Comparison of ENCODE assay signal across 21 cellular contexts in the genomic region with DNA sequence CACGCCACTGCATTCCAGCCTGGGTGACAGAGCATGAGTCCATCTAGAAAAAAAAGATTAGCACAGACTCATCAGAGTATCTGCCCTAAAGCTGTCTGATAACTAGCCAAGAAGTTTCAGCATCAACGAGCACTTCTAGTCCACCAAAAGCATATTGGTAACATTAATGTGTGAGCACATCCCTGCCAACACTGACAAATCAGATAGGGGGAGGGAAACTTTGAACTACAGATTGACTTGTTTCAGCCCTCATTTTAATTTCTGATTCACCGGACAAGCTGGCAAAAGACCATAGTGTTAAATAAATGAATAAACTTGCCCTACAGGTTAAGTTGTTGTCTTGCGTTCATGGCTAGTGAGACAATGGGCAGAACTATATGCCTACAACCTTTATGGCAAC. TPM values are rescaled to one million over a fixed set of nuclear protein-coding genes. Genes with fewer than 3 reads are reported as not detected.
DNase-seq lines count a peak whose midpoint lies in the region; ATAC-seq, FAIRE-seq and TF ChIP-seq lines count a peak whose summit lies in the region.
"Had no signal": no experiment of that assay in that cellular context is flagged by ENCODE, and none has a peak within 500 bp of the region (broad histone marks: within the 10 kb centered on the region; RNA-seq: fewer than 3 reads in every experiment).

No MANE protein-coding gene starts in this region.

- H4K20me1 ChIP-seq in HepG2 (ENCODE audit: insufficient read depth, low read length) (no peaks in the 10 kb centered on the region), astrocyte (ENCODE audit: insufficient read depth, low read length) (no peaks in the 10 kb centered on the region)

- peaks cover 2% of the 10 kb centered on the region for H3K36me3 Mint-ChIP-seq in astrocyte (ENCODE audit: low read depth, unreplicated experiment)
- no peaks in the 10 kb centered on the region for H3K36me3 Mint-ChIP-seq in CD4-positive, alpha-beta memory T cell
- H3K36me3 Mint-ChIP-seq in activated naive CD4-positive, alpha-beta T cell treated with anti-CD3 and anti-CD28 coated beads, Interleukin-2, amount 50 U/mL, for 72 hours: peaks cover 0 to 5% of the 10 kb centered on the region in 2 donors

- in situ Hi-C loops in HepG2 (cut with HindIII; ENCODE audit: extremely low pct_ligation_motif_present, low pct_unique_long_range_greater_than_20kb): no loop called here

- DNase-seq in HepG2 (ENCODE audit: low spot score): no peak
- DNase-seq in right lobe of liver: no peak
- DNase-seq in astrocyte (ENCODE audit: low read depth): peak; percentile 23
- peak; percentile 37 for DNase-seq in fibroblast of the aortic adventitia (ENCODE audit: low read depth)
- DNase-seq in COLO668 (lab: John Stamatoyannopoulos, UW; ENCODE audit: unreplicated experiment): no peak
- no peak for DNase-seq in CD4-positive, alpha-beta memory T cell
- no peak for DNase-seq in activated naive CD4-positive, alpha-beta T cell treated with anti-CD3 and anti-CD28 coated beads, Interleukin-2, amount 50 U/mL, for 72 hours (ENCODE audit: low spot score in 2 of 2)
- DNase-seq in kidney: no peak
- DNase-seq: 8988T; activated CD4-positive, alpha-beta T cell treated with anti-CD3 and anti-CD28 coated beads, Interleukin-2, amount 50 U/mL, for 4 hours; activated naive CD4-positive, alpha-beta T cell treated with anti-CD3 and anti-CD28 coated beads for 36 hours; C1 segment of cervical spinal cord; DMS153; heart right ventricle; NCI-H1930; nephron progenitor cell; SHP77 treated with DMSO at 0.1 percent for 48 hours; T-helper 1 cell; WERI-Rb-1 had no signal

- H3K9ac ChIP-seq in HepG2 (ENCODE audit: insufficient read depth, low read depth, low read length) (no peak overlapping the region), astrocyte (ENCODE audit: low read length) (no peak overlapping the region), kidney (ENCODE audit: low read length in 2 of 2) (no peak overlapping the region)

- TF ChIP-seq RAD21 in HepG2 (CRISPR knock-in tag; IDR thresholded peaks at IDR 0.05): no peak

- 75% methylated on average over 4 of the region's 4 CpGs for WGBS in HepG2 (ENCODE audit: low lambda C conversion rate)
- 86% methylated on average over 3 of the region's 4 CpGs for whole genome bisulfite sequencing in right lobe of liver (ENCODE audit: insufficient coverage, low coverage, low lambda C conversion rate, missing lambda C conversion rate)

- TF ChIP-seq POLR2A in HepG2 (IDR thresholded peaks at IDR 0.05; ENCODE audit: insufficient read depth in 1 of 2, low read depth in 2 of 2, low read length in 2 of 2) (no peak), right lobe of liver (IDR thresholded peaks at IDR 0.05) (no peak)

- CTCF ChIA-PET in HepG2 (lab: Yijun Ruan, JAX; ENCODE audit: low intra/inter-chr PET ratio, low total read pairs): no interaction called here
- CTCF ChIA-PET in CD4-positive, alpha-beta memory T cell (lab: Charles Lee; ENCODE audit: partially characterized antibody): interaction anchor here (1.6 to 1.7 kb wide), 2 partner anchors 10 to 15 kb away, joined by 4 to 6 read pairs; no protein-coding TSS in a partner anchor

- TF ChIP-seq CTCF in HepG2 (CRISPR knock-in tag; IDR thresholded peaks at IDR 0.05) (no peak), right lobe of liver (IDR thresholded peaks at IDR 0.05) (no peak), astrocyte (IDR thresholded peaks at IDR 0.05; ENCODE audit: insufficient read depth, low read depth, low read length) (no peak), fibroblast of the aortic adventitia (IDR thresholded peaks at IDR 0.05; ENCODE audit: insufficient read depth, low read length) (no peak), kidney (IDR thresholded peaks at IDR 0.05; ENCODE audit: borderline replicate concordance, extremely low read depth, insufficient read depth) (no peak)

- H3K9me3 ChIP-seq in HepG2 (ENCODE audit: low read length) (no peaks in the 10 kb centered on the region), right lobe of liver (no peaks in the 10 kb centered on the region), astrocyte (ENCODE audit: insufficient read depth, low read depth, low read length) (no peaks in the 10 kb centered on the region), kidney (ENCODE audit: control insufficient read depth in 1 of 2, low read length in 2 of 2) (no peaks in the 10 kb centered on the region)
- H3K9me3 ChIP-seq in CD4-positive, alpha-beta memory T cell (ENCODE audit: control insufficient read depth in 1 of 2, low read length in 2 of 2): no peaks in the 10 kb centered on the region
- H3K9me3 ChIP-seq: heart right ventricle had no signal

- H3K27ac Mint-ChIP-seq in astrocyte (ENCODE audit: unreplicated experiment): no peak overlapping the region
- H3K27ac Mint-ChIP-seq in CD4-positive, alpha-beta memory T cell: no peak overlapping the region
- no peak overlapping the region for H3K27ac Mint-ChIP-seq in activated naive CD4-positive, alpha-beta T cell treated with anti-CD3 and anti-CD28 coated beads, Interleukin-2, amount 50 U/mL, for 72 hours
- H3K27ac Mint-ChIP-seq: nephron progenitor cell had no signal

- H3K4me2 ChIP-seq in HepG2 (ENCODE audit: low read depth, low read length) (peak overlapping the region; percentile 84), astrocyte (ENCODE audit: low read length) (no peak overlapping the region)

- TF ChIP-seq EP300 in HepG2 (IDR thresholded peaks at IDR 0.05; ENCODE audit: low read depth in 2 of 2, low read length in 2 of 2): no peak
- TF ChIP-seq EP300 in HepG2 (CRISPR knock-in tag; IDR thresholded peaks at IDR 0.05; ENCODE audit: borderline replicate concordance): no peak

- peak overlapping the region in 1 of 3 experiments; percentile 51; a peak in 3 of 6 replicates for H3K4me3 ChIP-seq in HepG2 (replicated peaks in 1 of 3; ENCODE audit: insufficient read depth in 1 of 3, low read depth in 2 of 3, low read length in 3 of 3)
- H3K4me3 ChIP-seq in right lobe of liver: no peak overlapping the region
- no peak overlapping the region for H3K4me3 ChIP-seq in astrocyte (ENCODE audit: insufficient read depth, low read depth, low read length)
- no peak overlapping the region for H3K4me3 ChIP-seq in fibroblast of the aortic adventitia (ENCODE audit: low read depth, low read length)
- H3K4me3 ChIP-seq in CD4-positive, alpha-beta memory T cell (ENCODE audit: low read length in 2 of 2): no peak overlapping the region
- no peak overlapping the region for H3K4me3 ChIP-seq in kidney (ENCODE audit: low read length in 2 of 2)
- H3K4me3 ChIP-seq: coronary artery, heart right ventricle had no signal

- H3K79me2 ChIP-seq in HepG2 (ENCODE audit: insufficient read depth, low read length) (no peaks in the 10 kb centered on the region), astrocyte (ENCODE audit: insufficient read depth, low read length) (no peaks in the 10 kb centered on the region)

- H2AFZ ChIP-seq in HepG2 (ENCODE audit: low read length) (no peak overlapping the region), astrocyte (ENCODE audit: low read depth, low read length) (no peak overlapping the region)

- peaks cover 7% of the 10 kb centered on the region for H3K4me1 Mint-ChIP-seq in astrocyte (ENCODE audit: low read depth, unreplicated experiment)
- no peaks in the 10 kb centered on the region for H3K4me1 Mint-ChIP-seq in CD4-positive, alpha-beta memory T cell

- H3K27me3 ChIP-seq in HepG2 (ENCODE audit: control insufficient read depth in 1 of 2, insufficient read depth in 2 of 2, low read length in 2 of 2) (no peaks in the 10 kb centered on the region; a peak in 1 of 5 replicates), right lobe of liver (no peaks in the 10 kb centered on the region), astrocyte (ENCODE audit: insufficient read depth, low read length) (no peaks in the 10 kb centered on the region)
- no peaks in the 10 kb centered on the region for H3K27me3 ChIP-seq in CD4-positive, alpha-beta memory T cell (ENCODE audit: insufficient read depth, low read length)
- H3K27me3 ChIP-seq: heart right ventricle had no signal

- H3K27me3 Mint-ChIP-seq in astrocyte (ENCODE audit: low read depth, unreplicated experiment): no peaks in the 10 kb centered on the region
- H3K27me3 Mint-ChIP-seq in CD4-positive, alpha-beta memory T cell: no peaks in the 10 kb centered on the region

- no peak overlapping the region for H3K4me3 Mint-ChIP-seq in astrocyte (ENCODE audit: unreplicated experiment)
- H3K4me3 Mint-ChIP-seq in CD4-positive, alpha-beta memory T cell: no peak overlapping the region
- H3K4me3 Mint-ChIP-seq: activated naive CD4-positive, alpha-beta T cell treated with anti-CD3 and anti-CD28 coated beads for 36 hours; nephron progenitor cell had no signal

- intact Hi-C loops in HepG2 (cut with micrococcal nuclease; ENCODE audit: unreplicated experiment): loop anchor here (2.0 kb wide), 1 partner anchor 29 kb away; no protein-coding TSS in a partner anchor
- intact Hi-C loops in right lobe of liver (cut with DNase I): no loop called here
- intact Hi-C loops in CD4-positive, alpha-beta memory T cell (cut with micrococcal nuclease): no loop called here
- intact Hi-C loops in kidney (cut with DNase I): no loop called here

- BruUV-seq in HepG2 (replicated peaks; lab: Mats Ljungman, UMichigan): no TSS peak

- no peak overlapping the region for H3K27ac ChIP-seq in HepG2 (ENCODE audit: extremely low read length, insufficient read depth, low read length)
- no peak overlapping the region for H3K27ac ChIP-seq in right lobe of liver
- no peak overlapping the region for H3K27ac ChIP-seq in astrocyte (ENCODE audit: low read depth, low read length)
- no peak overlapping the region for H3K27ac ChIP-seq in CD4-positive, alpha-beta memory T cell (ENCODE audit: low read depth, low read length)
- no peak overlapping the region for H3K27ac ChIP-seq in kidney (ENCODE audit: low read depth in 2 of 2, low read length in 2 of 2)
- H3K27ac ChIP-seq: coronary artery, heart right ventricle, WERI-Rb-1 had no signal

- POLR2A ChIA-PET in HepG2 (lab: Yijun Ruan, JAX): interaction anchor here (1.0 to 1.4 kb wide), 4 partner anchors 11 to 71 kb away, joined by 3 to 6 read pairs (median 3); no protein-coding TSS in a partner anchor
- POLR2A ChIA-PET in CD4-positive, alpha-beta memory T cell (lab: Charles Lee; ENCODE audit: partially characterized antibody): no interaction called here

- FAIRE-seq in HepG2 (lab: Jason Lieb, UNC) (no peak), astrocyte (lab: Jason Lieb, UNC) (no peak), kidney (lab: Jason Lieb, UNC) (no peak)
- FAIRE-seq: endothelial cell of umbilical vein had no signal

- ATAC-seq in HepG2 (no peak), right lobe of liver (no peak)
- no peak for ATAC-seq in activated naive CD4-positive, alpha-beta T cell treated with anti-CD3 and anti-CD28 coated beads, Interleukin-2, amount 50 U/mL, for 72 hours
- ATAC-seq: heart right ventricle had no signal

- H3K4me1 ChIP-seq in HepG2 (ENCODE audit: insufficient read depth, low read length): peaks cover 42% of the 10 kb centered on the region
- H3K4me1 ChIP-seq in right lobe of liver: peaks cover 0 to 5% (median 0%) of the 10 kb centered on the region in 4 donors
- no peaks in the 10 kb centered on the region for H3K4me1 ChIP-seq in astrocyte (ENCODE audit: insufficient read depth, low read length)
- H3K4me1 ChIP-seq in CD4-positive, alpha-beta memory T cell (ENCODE audit: insufficient read depth, low read length): no peaks in the 10 kb centered on the region
- H3K4me1 ChIP-seq in kidney (ENCODE audit: control insufficient read depth in 1 of 2, insufficient read depth in 1 of 2, low read depth in 1 of 2, low read length in 2 of 2): no peaks in the 10 kb centered on the region
- H3K4me1 ChIP-seq: heart right ventricle had no signal

- peaks cover 4% of the 10 kb centered on the region for H3K9me3 Mint-ChIP-seq in astrocyte (ENCODE audit: unreplicated experiment)
- H3K9me3 Mint-ChIP-seq in CD4-positive, alpha-beta memory T cell: no peaks in the 10 kb centered on the region
- H3K9me3 Mint-ChIP-seq in activated naive CD4-positive, alpha-beta T cell treated with anti-CD3 and anti-CD28 coated beads, Interleukin-2, amount 50 U/mL, for 72 hours: peaks cover 0 to 4% of the 10 kb centered on the region in 2 donors
- H3K9me3 Mint-ChIP-seq: activated naive CD4-positive, alpha-beta T cell treated with anti-CD3 and anti-CD28 coated beads for 36 hours had no signal

- H3K36me3 ChIP-seq in HepG2 (replicated peaks in 1 of 2; ENCODE audit: control insufficient read depth in 1 of 2, insufficient read depth in 2 of 2, low read length in 2 of 2): no peaks in the 10 kb centered on the region
- H3K36me3 ChIP-seq in right lobe of liver: no peaks in the 10 kb centered on the region
- H3K36me3 ChIP-seq in astrocyte (ENCODE audit: insufficient read depth, low read length): no peaks in the 10 kb centered on the region
- H3K36me3 ChIP-seq in CD4-positive, alpha-beta memory T cell (ENCODE audit: insufficient read depth, low read length): no peaks in the 10 kb centered on the region
- H3K36me3 ChIP-seq in kidney (ENCODE audit: control insufficient read depth in 1 of 2, insufficient read depth in 2 of 2, low read length in 2 of 2): no peaks in the 10 kb centered on the region
- H3K36me3 ChIP-seq: heart right ventricle, WERI-Rb-1 had no signal

RNA-seq across cellular contexts. Expression of a gene that starts 7.7 kb away (rescaled TPM):
- total RNA-seq in HepG2 (2016; rRNA removed; fragmentation: Illumina TruSeq; extraction: Trizol): 17.5 and 20.2 TPM in 2 replicates
- total RNA-seq in HepG2 (2016; cell fraction: cytosol; rRNA removed; fragmentation: Illumina TruSeq; extraction: Trizol; ENCODE audit: low read depth): 21.6 and 28.5 TPM in 2 replicates
- 15.0 and 16.4 TPM in 2 replicates for total RNA-seq in HepG2 (2016; cell fraction: insoluble cytoplasmic fraction; rRNA removed; fragmentation: Illumina TruSeq; extraction: Trizol)
- total RNA-seq in HepG2 (2016; cell fraction: membrane; rRNA removed; fragmentation: Illumina TruSeq; extraction: Trizol): 14.9 and 15.0 TPM in 2 replicates
- 66.1 and 77.7 TPM in 2 replicates for total RNA-seq in HepG2 (2016; cell fraction: nucleus; rRNA removed; fragmentation: Illumina TruSeq; extraction: Trizol)
- polyA plus RNA-seq in HepG2 (2011; rRNA removed): 29.6 and 45.9 TPM in 2 replicates
- polyA plus RNA-seq in HepG2 (2011; cell fraction: cytosol; rRNA removed): 8.5 and 13.3 TPM in 2 replicates
- 15.1 and 18.7 TPM in 2 replicates for polyA plus RNA-seq in HepG2 (2011; cell fraction: nucleus; rRNA removed)
- polyA plus RNA-seq in HepG2 (2012): 54.3 and 117 TPM in 2 replicates
- polyA plus RNA-seq in HepG2 (2016; cell fraction: cytosol; fragmentation: Illumina TruSeq; extraction: Trizol; ENCODE audit: low read depth): 11.1 and 13.0 TPM in 2 replicates
- polyA plus RNA-seq in HepG2 (2016; cell fraction: insoluble cytoplasmic fraction; fragmentation: Illumina TruSeq; extraction: Trizol; ENCODE audit: low read depth): 56.3 and 56.5 TPM in 2 replicates
- polyA plus RNA-seq in HepG2 (2016; cell fraction: membrane; fragmentation: Illumina TruSeq; extraction: Trizol; ENCODE audit: low read depth): 18.9 and 20.3 TPM in 2 replicates
- polyA plus RNA-seq in HepG2 (2016; cell fraction: nucleus; fragmentation: Illumina TruSeq; extraction: Trizol; ENCODE audit: insufficient read depth, low read depth): 161 and 164 TPM in 2 replicates
- polyA minus RNA-seq in HepG2 (2011; rRNA and poly(A)+ RNA removed; ENCODE audit: low replicate concordance): 13.4 and 20.4 TPM in 2 replicates
- 16.7 and 26.4 TPM in 2 replicates for polyA minus RNA-seq in HepG2 (2011; cell fraction: cytosol; rRNA and poly(A)+ RNA removed)
- 82.8 and 89.0 TPM in 2 replicates for polyA minus RNA-seq in HepG2 (2011; cell fraction: nucleus; rRNA and poly(A)+ RNA removed)
- 10 to 100 TPM; 22.7 to 81.9 (median 66.8) TPM for total RNA-seq in right lobe of liver
- 161 and 179 TPM in 2 replicates for total RNA-seq in astrocyte
- 25.5 and 49.5 TPM in 2 replicates for total RNA-seq in fibroblast of the aortic adventitia (ENCODE audit: low replicate concordance)
- 10 to 100 TPM; 91.7 to 95.5 TPM for total RNA-seq in CD4-positive, alpha-beta memory T cell
- 10 to 100 TPM; 19.6 to 45.8 TPM for polyA plus RNA-seq in CD4-positive, alpha-beta memory T cell
- 100 to 1,000 TPM in 1 of 2 donors, 10 to 100 TPM in 1; 97.4 to 105 TPM for total RNA-seq in activated naive CD4-positive, alpha-beta T cell treated with anti-CD3 and anti-CD28 coated beads, Interleukin-2, amount 50 U/mL, for 72 hours
- total RNA-seq in kidney: 88.8 TPM
- polyA plus RNA-seq in kidney (ENCODE audit: insufficient read depth, low read depth, low replicate concordance): 31.4 TPM

Comparison
In these comparisons a context has a peak if more than half of its experiments do, and no peak if none do; other contexts are left out.
1. DNase-seq: peak in astrocyte (single experiment) and fibroblast of the aortic adventitia (single experiment); none in HepG2 (single experiment), right lobe of liver (0 of 3), COLO668 (single experiment), CD4-positive, alpha-beta memory T cell (0 of 5), activated naive CD4-positive, alpha-beta T cell treated with anti-CD3 and anti-CD28 coated beads, Interleukin-2, amount 50 U/mL, for 72 hours (0 of 2) and kidney (single experiment).